30 cellular contexts compared by ENCODE assay signal in the genomic region with DNA sequence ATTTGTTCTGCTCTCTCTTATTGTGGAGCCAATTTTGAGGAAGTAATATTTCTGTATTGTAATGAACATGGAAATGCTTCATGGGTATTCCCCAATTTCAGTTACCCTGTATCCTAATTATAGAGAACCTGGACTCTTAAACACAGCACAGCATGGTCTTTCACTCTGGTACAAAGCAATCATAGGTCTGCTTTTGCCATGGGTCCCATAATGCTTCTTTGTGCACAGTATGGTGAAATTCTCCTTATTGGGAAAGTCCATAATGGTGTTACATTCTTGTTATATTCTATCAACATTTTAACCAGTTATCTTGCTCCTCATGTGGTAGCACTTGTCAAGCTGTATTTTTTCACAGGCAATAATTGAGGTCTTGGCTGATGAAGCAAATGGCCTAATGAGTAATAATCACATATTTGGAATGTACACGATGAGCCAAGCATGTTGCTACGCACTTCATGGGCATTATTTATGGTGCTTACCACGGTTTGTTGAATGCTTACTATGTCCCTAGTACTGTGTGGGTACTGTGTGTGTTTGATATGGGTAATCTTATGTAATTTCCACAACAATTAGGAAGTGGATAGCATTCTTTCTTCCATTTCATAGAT. TPM values are rescaled to one million over a fixed set of nuclear protein-coding genes. Genes with fewer than 3 reads are reported as not detected.
A peak's percentile ranks its signal among the peaks of the same experiment; 100 is the strongest.
DNase-seq lines count a peak whose midpoint lies in the region; ATAC-seq, FAIRE-seq and TF ChIP-seq lines count a peak whose summit lies in the region.
"Had no signal": no experiment of that assay in that cellular context is flagged by ENCODE, and none has a peak within 500 bp of the region (broad histone marks: within the 10 kb centered on the region; RNA-seq: fewer than 3 reads in every experiment).

No MANE protein-coding gene starts in this region.

- no peak overlapping the region for H3K9ac ChIP-seq in astrocyte (ENCODE audit: low read length)

- H2AFZ ChIP-seq in astrocyte (ENCODE audit: low read depth, low read length), result no peak overlapping the region

- H3K4me2 ChIP-seq in astrocyte (ENCODE audit: low read length), result no peak overlapping the region

- H3K4me1 Mint-ChIP-seq in astrocyte (ENCODE audit: low read depth, unreplicated experiment), result no peaks in the 10 kb centered on the region
- H3K4me1 Mint-ChIP-seq: endodermal cell; stimulated activated memory B cell treated with anti-CD40 and anti-IgM and Interleukin-4, amounts not matched to agents 10 μg/mL and 1 μg/mL and 100 μg/mL, for 72 hours had no signal

- H3K79me2 ChIP-seq in astrocyte (ENCODE audit: insufficient read depth, low read length), result no peaks in the 10 kb centered on the region

- no peak for TF ChIP-seq CTCF in astrocyte (IDR thresholded peaks at IDR 0.05; ENCODE audit: insufficient read depth, low read depth, low read length)
- TF ChIP-seq CTCF in left ventricle myocardium inferior (IDR thresholded peaks at IDR 0.05; ENCODE audit: borderline replicate concordance), result no peak
- TF ChIP-seq CTCF in thoracic aorta (IDR thresholded peaks at IDR 0.05), result no peak

- H3K36me3 ChIP-seq in astrocyte (ENCODE audit: insufficient read depth, low read length) (no peaks in the 10 kb centered on the region), left ventricle myocardium inferior (no peaks in the 10 kb centered on the region), thoracic aorta (no peaks in the 10 kb centered on the region)
- H3K36me3 ChIP-seq: esophagus muscularis mucosa, HAP-1, pancreas, right lobe of liver, upper lobe of right lung had no signal

- H3K27ac ChIP-seq in astrocyte (ENCODE audit: low read depth, low read length) (no peak overlapping the region), left ventricle myocardium inferior (replicated peaks) (peak overlapping the region; percentile 67), thoracic aorta (peak overlapping the region; percentile 18 to 47)
- H3K27ac ChIP-seq: esophagus muscularis mucosa, pancreas, right lobe of liver, upper lobe of right lung had no signal

- H3K4me3 ChIP-seq in astrocyte (ENCODE audit: insufficient read depth, low read depth, low read length) (no peak overlapping the region), left ventricle myocardium inferior (no peak overlapping the region), thoracic aorta (no peak overlapping the region)
- H3K4me3 ChIP-seq: esophagus muscularis mucosa, HAP-1, lung, mucosa of descending colon, pancreas, right lobe of liver, upper lobe of right lung had no signal

- FAIRE-seq in astrocyte (lab: Jason Lieb, UNC), result peak; percentile 82
- FAIRE-seq: pancreas had no signal

- no peaks in the 10 kb centered on the region for H3K9me3 ChIP-seq in astrocyte (ENCODE audit: insufficient read depth, low read depth, low read length)
- H3K9me3 ChIP-seq in left ventricle myocardium inferior (replicated peaks), result no peaks in the 10 kb centered on the region
- H3K9me3 ChIP-seq in thoracic aorta, result no peaks in the 10 kb centered on the region
- H3K9me3 ChIP-seq: esophagus muscularis mucosa, HAP-1, mucosa of descending colon, pancreas, right lobe of liver, upper lobe of right lung had no signal

- H3K9me3 Mint-ChIP-seq in astrocyte (ENCODE audit: unreplicated experiment), result no peaks in the 10 kb centered on the region
- H3K9me3 Mint-ChIP-seq: activated CD4-positive, alpha-beta memory T cell treated with anti-CD3 and anti-CD28 coated beads for 36 hours; CD4-positive, alpha-beta T cell; endodermal cell had no signal

- DNase-seq in GM04503 (ENCODE audit: low read depth), result peak; percentile 55
- DNase-seq in astrocyte (ENCODE audit: low read depth), result peak; percentile 13
- no peak for DNase-seq in left ventricle myocardium inferior
- no peak for DNase-seq in thoracic aorta (ENCODE audit: low spot score)
- no peak for DNase-seq in SIG-M5 treated with dmso at 0.1 percent for 504 hours (lab: John Stamatoyannopoulos, UW; ENCODE audit: unreplicated experiment)
- DNase-seq in NCI-H2107 (lab: John Stamatoyannopoulos, UW), result no peak
- DNase-seq: activated CD4-positive, alpha-beta memory T cell treated with anti-CD3 and anti-CD28 coated beads for 36 hours; activated CD4-positive, CD25-positive, alpha-beta regulatory T cell treated with anti-CD3 and anti-CD28 coated beads, Interleukin-2, amount 50 U/mL, for 72 hours; activated CD8-positive, alpha-beta memory T cell treated with anti-CD3 and anti-CD28 coated beads, Interleukin-2, amount 50 U/mL, for 48 hours; aorta; CD4-positive, alpha-beta T cell; central memory CD4-positive, alpha-beta T cell; endodermal cell; Karpas-422; mucosa of descending colon; NCI-H1436 treated with DMSO at 0.1 percent for 48 hours; pancreas; right lobe of liver; stimulated activated CD4-positive, alpha-beta T cell treated with anti-CD3 and anti-CD28 coated beads, Interleukin-4, amount 100 ng/mL, for 4 hours; substantia nigra; T-helper 17 cell; upper lobe of right lung had no signal

- ATAC-seq in thoracic aorta (ENCODE audit: insufficient number of reproducible peaks, low FRiP score, low read depth) (no peak), GM18867 (IDR thresholded peaks at IDR 0.05; ENCODE audit: unreplicated experiment) (no peak)
- ATAC-seq: activated naive CD4-positive, alpha-beta T cell treated with anti-CD3 and anti-CD28 coated beads, Interleukin-2, amount 50 U/mL, for 72 hours; mucosa of descending colon; pancreas; right lobe of liver; SK-N-SH treated with all-trans-retinoic acid at 6 μM for 48 hours; stimulated activated memory B cell treated with anti-CD40 and anti-IgM and Interleukin-4, amounts not matched to agents 10 μg/mL and 1 μg/mL and 100 μg/mL, for 72 hours; T-helper 17 cell; upper lobe of right lung had no signal

- H3K4me1 ChIP-seq in astrocyte (ENCODE audit: insufficient read depth, low read length), result no peaks in the 10 kb centered on the region
- peaks cover 50% of the 10 kb centered on the region for H3K4me1 ChIP-seq in left ventricle myocardium inferior
- H3K4me1 ChIP-seq in thoracic aorta (ENCODE audit: control insufficient read depth in 1 of 2, low read depth in 2 of 2), result peaks cover 19 to 84% of the 10 kb centered on the region in 2 donors
- H3K4me1 ChIP-seq: HAP-1, pancreas, right lobe of liver, upper lobe of right lung had no signal

- H3K27me3 ChIP-seq in astrocyte (ENCODE audit: insufficient read depth, low read length), result no peaks in the 10 kb centered on the region
- H3K27me3 ChIP-seq in left ventricle myocardium inferior (ENCODE audit: low read depth), result no peaks in the 10 kb centered on the region
- H3K27me3 ChIP-seq in thoracic aorta (replicated peaks; ENCODE audit: insufficient read depth), result no peaks in the 10 kb centered on the region
- H3K27me3 ChIP-seq: esophagus muscularis mucosa, pancreas, right lobe of liver, upper lobe of right lung had no signal

- no peaks in the 10 kb centered on the region for H3K27me3 Mint-ChIP-seq in astrocyte (ENCODE audit: low read depth, unreplicated experiment)
- H3K27me3 Mint-ChIP-seq: activated CD4-positive, alpha-beta memory T cell treated with anti-CD3 and anti-CD28 coated beads for 36 hours; CD4-positive, alpha-beta T cell; stimulated activated memory B cell treated with anti-CD40 and anti-IgM and Interleukin-4, amounts not matched to agents 10 μg/mL and 1 μg/mL and 100 μg/mL, for 72 hours; T-helper 17 cell had no signal

- intact Hi-C loops in left ventricle myocardium inferior (cut with micrococcal nuclease), result no loop called here

- H3K4me3 Mint-ChIP-seq in astrocyte (ENCODE audit: unreplicated experiment), result no peak overlapping the region
- H3K4me3 Mint-ChIP-seq: activated CD4-positive, alpha-beta memory T cell treated with anti-CD3 and anti-CD28 coated beads for 36 hours; CD4-positive, alpha-beta T cell; endodermal cell; stimulated activated memory B cell treated with anti-CD40 and anti-IgM and Interleukin-4, amounts not matched to agents 10 μg/mL and 1 μg/mL and 100 μg/mL, for 72 hours; T-helper 17 cell had no signal

- H3K27ac Mint-ChIP-seq in astrocyte (ENCODE audit: unreplicated experiment), result no peak overlapping the region
- H3K27ac Mint-ChIP-seq: activated CD4-positive, alpha-beta memory T cell treated with anti-CD3 and anti-CD28 coated beads for 36 hours; activated naive CD4-positive, alpha-beta T cell treated with anti-CD3 and anti-CD28 coated beads, Interleukin-2, amount 50 U/mL, for 72 hours; CD4-positive, alpha-beta T cell; endodermal cell; stimulated activated memory B cell treated with anti-CD40 and anti-IgM and Interleukin-4, amounts not matched to agents 10 μg/mL and 1 μg/mL and 100 μg/mL, for 72 hours; T-helper 17 cell had no signal

- no peaks in the 10 kb centered on the region for H4K20me1 ChIP-seq in astrocyte (ENCODE audit: insufficient read depth, low read length)

- no peaks in the 10 kb centered on the region for H3K36me3 Mint-ChIP-seq in astrocyte (ENCODE audit: low read depth, unreplicated experiment)
- H3K36me3 Mint-ChIP-seq: activated CD4-positive, alpha-beta memory T cell treated with anti-CD3 and anti-CD28 coated beads for 36 hours; activated naive CD4-positive, alpha-beta T cell treated with anti-CD3 and anti-CD28 coated beads, Interleukin-2, amount 50 U/mL, for 72 hours; stimulated activated memory B cell treated with anti-CD40 and anti-IgM and Interleukin-4, amounts not matched to agents 10 μg/mL and 1 μg/mL and 100 μg/mL, for 72 hours had no signal

RNA-seq across cellular contexts. Expression of gene PRKG1, which starts 42.9 kb away (rescaled TPM):
- total RNA-seq in astrocyte (2.8 and 3.1 TPM in 2 replicates), left ventricle myocardium inferior (38.9 TPM), thoracic aorta (100 to 1,000 TPM; 145 to 381 TPM)
- total RNA-seq: activated CD4-positive, alpha-beta memory T cell treated with anti-CD3 and anti-CD28 coated beads for 36 hours; activated naive CD4-positive, alpha-beta T cell treated with anti-CD3 and anti-CD28 coated beads, Interleukin-2, amount 50 U/mL, for 72 hours; OCI-LY7 had no signal

Comparison
In these comparisons a context has a peak if more than half of its experiments do, and no peak if none do; other contexts are left out.
1. DNase-seq: peak in GM04503 (single experiment) and astrocyte (single experiment); none in left ventricle myocardium inferior (single experiment), thoracic aorta (single experiment), SIG-M5 treated with dmso at 0.1 percent for 504 hours (single experiment) and NCI-H2107 (single experiment).